1 cellular context compared by ENCODE assay signal in genomic region chr6:53829698-53830221, GRCh38.
TF ChIP-seq lines count a peak whose summit lies in the region.

No MANE protein-coding gene starts in this region.

TF ChIP-seq in HepG2, 621 proteins besides CTCF, POLR2A, EP300 and RAD21 (continued from another document and continues in another):
- TF ChIP-seq ZBTB4 (CRISPR knock-in tag; IDR thresholded peaks at IDR 0.05; ENCODE audit: borderline replicate concordance) (no peak), ZNF670 (CRISPR knock-in tag; IDR thresholded peaks at IDR 0.05; ENCODE audit: borderline replicate concordance) (no peak), ZNF724P (CRISPR knock-in tag; IDR thresholded peaks at IDR 0.05; ENCODE audit: borderline replicate concordance) (no peak), ETV5 (CRISPR knock-in tag; IDR thresholded peaks at IDR 0.05; ENCODE audit: borderline replicate concordance) (peak; percentile 49; the same call in 1 of the 2 replicates), HINFP (CRISPR knock-in tag; IDR thresholded peaks at IDR 0.05; ENCODE audit: low read depth) (no peak), SAP130 (CRISPR knock-in tag; IDR thresholded peaks at IDR 0.05; ENCODE audit: low read depth) (peak; percentile 40), MED1 (CRISPR knock-in tag; IDR thresholded peaks at IDR 0.05) (peak; percentile 33; the same call in 1 of the 2 replicates), MTF1 (CRISPR knock-in tag; IDR thresholded peaks at IDR 0.05) (no peak), ZNF570 (CRISPR knock-in tag; IDR thresholded peaks at IDR 0.05; ENCODE audit: borderline replicate concordance) (no peak), CHCHD3 (CRISPR knock-in tag; IDR thresholded peaks at IDR 0.05) (no peak), MBD4 (IDR thresholded peaks at IDR 0.05; ENCODE audit: borderline replicate concordance, low read length) (no peak), ZNF710 (CRISPR knock-in tag; IDR thresholded peaks at IDR 0.05; ENCODE audit: borderline replicate concordance) (no peak), NPAS2 (CRISPR knock-in tag; IDR thresholded peaks at IDR 0.05; ENCODE audit: borderline replicate concordance) (no peak), BATF2 (CRISPR knock-in tag; IDR thresholded peaks at IDR 0.05) (no peak), YEATS2 (CRISPR knock-in tag; IDR thresholded peaks at IDR 0.05; ENCODE audit: borderline replicate concordance) (no peak), GMEB1 (CRISPR knock-in tag; IDR thresholded peaks at IDR 0.05; ENCODE audit: borderline replicate concordance) (no peak), ZNF772 (CRISPR knock-in tag; IDR thresholded peaks at IDR 0.05) (no peak), CHD4 (IDR thresholded peaks at IDR 0.05; ENCODE audit: borderline replicate concordance, low read length) (no peak), ATRX (CRISPR knock-in tag; IDR thresholded peaks at IDR 0.05; ENCODE audit: borderline replicate concordance) (no peak), ZNF841 (CRISPR knock-in tag; IDR thresholded peaks at IDR 0.05; ENCODE audit: borderline replicate concordance) (no peak), ZNF737 (CRISPR knock-in tag; IDR thresholded peaks at IDR 0.05; ENCODE audit: borderline replicate concordance) (no peak), PHF20 (CRISPR knock-in tag; IDR thresholded peaks at IDR 0.05) (no peak), ZNF513 (CRISPR knock-in tag; conservative IDR thresholded peaks at IDR 0.05) (no peak), ZBTB34 (CRISPR knock-in tag; IDR thresholded peaks at IDR 0.05) (no peak), ZNF432 (CRISPR knock-in tag; IDR thresholded peaks at IDR 0.05; ENCODE audit: borderline replicate concordance) (no peak), CHD2 (IDR thresholded peaks at IDR 0.05; ENCODE audit: low read depth, low read length) (no peak), NR0B2 (CRISPR knock-in tag; IDR thresholded peaks at IDR 0.05) (no peak), DNMT3B (CRISPR knock-in tag; conservative IDR thresholded peaks at IDR 0.05) (no peak), TBL1XR1 (IDR thresholded peaks at IDR 0.05; ENCODE audit: borderline replicate concordance, low read length, partially characterized antibody) (no peak), FOXK2 (IDR thresholded peaks at IDR 0.05) (no peak), MTA1 (CRISPR knock-in tag; IDR thresholded peaks at IDR 0.05; ENCODE audit: borderline replicate concordance) (no peak), ZNF275 (CRISPR knock-in tag; IDR thresholded peaks at IDR 0.05; ENCODE audit: borderline replicate concordance) (no peak), MEF2D (CRISPR knock-in tag; IDR thresholded peaks at IDR 0.05) (no peak), HNF1B (CRISPR knock-in tag; IDR thresholded peaks at IDR 0.05) (no peak), ZNF629 (CRISPR knock-in tag; conservative IDR thresholded peaks at IDR 0.05) (0 out of 2 replicates have a peak, but pooled peaks have one; percentile 10), TAF1 (CRISPR knock-in tag; IDR thresholded peaks at IDR 0.05) (no peak), ZKSCAN1 (IDR thresholded peaks at IDR 0.05; ENCODE audit: low read length) (no peak), SKI (IDR thresholded peaks at IDR 0.05; ENCODE audit: partially characterized antibody) (no peak), RCOR2 (CRISPR knock-in tag; IDR thresholded peaks at IDR 0.05) (0 out of 2 replicates have a peak, but pooled peaks have one; percentile 3), NFYC (CRISPR knock-in tag; IDR thresholded peaks at IDR 0.05) (no peak), ELF4 (CRISPR knock-in tag; IDR thresholded peaks at IDR 0.05; ENCODE audit: borderline replicate concordance) (no peak), TFDP2 (CRISPR knock-in tag; IDR thresholded peaks at IDR 0.05) (no peak), ZNF567 (CRISPR knock-in tag; IDR thresholded peaks at IDR 0.05; ENCODE audit: borderline replicate concordance) (no peak)
